In genomic region chr2:170155022-170155722, GRCh38 we compare ENCODE assay signal across 11 cellular contexts. TPM values are rescaled to one million over a fixed set of nuclear protein-coding genes. Genes with fewer than 3 reads are reported as not detected.
DNase-seq lines count a peak whose midpoint lies in the region; ATAC-seq, FAIRE-seq and TF ChIP-seq lines count a peak whose summit lies in the region.
"Had no signal": no experiment of that assay in that cellular context is flagged by ENCODE, and none has a peak within 500 bp of the region (broad histone marks: within the 10 kb centered on the region; RNA-seq: fewer than 3 reads in every experiment).

No MANE protein-coding gene starts in this region.

- no peak for TF ChIP-seq CTCF in mammary epithelial cell (conservative IDR thresholded peaks at IDR 0.05 in 1 of 2, IDR thresholded peaks at IDR 0.05 in 1 of 2; ENCODE audit: extremely low read depth in 1 of 2, insufficient read depth in 1 of 2, low read depth in 1 of 2, low read length in 2 of 2)

- DNase-seq in GM12891 (ENCODE audit: insufficient read length, low spot score) (no peak), SK-N-MC (ENCODE audit: low read depth, low spot score) (peak; percentile 58), left kidney (ENCODE audit: low read depth, low spot score) (peak; percentile 18), SIG-M5 (lab: John Stamatoyannopoulos, UW) (no peak), activated gamma-delta T cell treated with Interleukin-2 at 50 U/mL for 16 hours (no peak), mammary epithelial cell (no peak), cortex of kidney (lab: John Stamatoyannopoulos, UW) (no peak)
- DNase-seq: activated naive CD8-positive, alpha-beta T cell treated with anti-CD3 and anti-CD28 coated beads, Interleukin-2, amount 10 ng/mL, durations not matched to agents 7 days and 5 days; spleen had no signal

- CTCF ChIA-PET in mammary epithelial cell (lab: Charles Lee; ENCODE audit: low non-redundant PET) = no interaction called here

- WGBS in mammary epithelial cell (ENCODE audit: low coverage, missing lambda C conversion rate) = 61% methylated on average over 8 of the region's 8 CpGs

- no peak for TF ChIP-seq POLR2A in GM12891 (IDR thresholded peaks at IDR 0.05; ENCODE audit: low read depth, low read length)

- H3K4me3 ChIP-seq in SK-N-MC (peak overlapping the region; percentile 15; the same call in 1 of the 2 replicates), mammary epithelial cell (replicated peaks in 1 of 3; ENCODE audit: insufficient read depth in 1 of 3, low read depth in 2 of 3, low read length in 3 of 3) (no peak overlapping the region)
- H3K4me3 ChIP-seq: spleen had no signal

- H3K4me1 ChIP-seq in mammary epithelial cell (ENCODE audit: insufficient read depth, low read length) = peaks cover 5% of the 10 kb centered on the region

- H3K27me3 ChIP-seq in mammary epithelial cell (ENCODE audit: insufficient read depth, low read length) = no peaks in the 10 kb centered on the region
- H3K27me3 ChIP-seq: spleen had no signal

- ATAC-seq in HG02798 (IDR thresholded peaks at IDR 0.05; ENCODE audit: poor library complexity, unreplicated experiment) = peak; percentile 50

- H3K9ac ChIP-seq in SK-N-MC (ENCODE audit: insufficient read length) (no peak overlapping the region), mammary epithelial cell (ENCODE audit: insufficient read depth, low read length) (no peak overlapping the region)

- dilution Hi-C loops in mammary epithelial cell (cut with HindIII; ENCODE audit: low sequenced_read_pairs) = no loop called here

- H3K79me2 ChIP-seq in mammary epithelial cell (ENCODE audit: insufficient read depth, low read length) = no peaks in the 10 kb centered on the region

- H3K27ac ChIP-seq in SK-N-MC (no peak overlapping the region), mammary epithelial cell (ENCODE audit: insufficient read depth, low read depth, low read length) (no peak overlapping the region)
- H3K27ac ChIP-seq: HL-60, spleen had no signal

- no TSS peak for BruUV-seq in mammary epithelial cell (replicated peaks; lab: Mats Ljungman, UMichigan)

- no peaks in the 10 kb centered on the region for H4K20me1 ChIP-seq in mammary epithelial cell (ENCODE audit: insufficient read depth, low read length)

- H3K4me2 ChIP-seq in mammary epithelial cell (ENCODE audit: insufficient read depth, low read depth, low read length) = no peak overlapping the region

- no peak for FAIRE-seq in GM12891 (lab: Jason Lieb, UNC)

- H2AFZ ChIP-seq in mammary epithelial cell (ENCODE audit: low read depth, low read length) = no peak overlapping the region

- H3K9me3 ChIP-seq in SK-N-MC (ENCODE audit: low read depth, low read length) (no peaks in the 10 kb centered on the region), mammary epithelial cell (replicated peaks; ENCODE audit: insufficient read depth, low read length) (no peaks in the 10 kb centered on the region)
- H3K9me3 ChIP-seq: spleen had no signal

- H3K36me3 ChIP-seq in SK-N-MC (ENCODE audit: insufficient read depth, low read length) = no peaks in the 10 kb centered on the region
- H3K36me3 ChIP-seq in mammary epithelial cell (ENCODE audit: insufficient read depth, low read length) = no peaks in the 10 kb centered on the region
- H3K36me3 ChIP-seq: spleen had no signal

- intact Hi-C loops in mammary epithelial cell (cut with micrococcal nuclease) = no loop called here

- in situ Hi-C loops in mammary epithelial cell (cut with MboI; ENCODE audit: low sequenced_read_pairs in 2 of 2) = no loop called here

TF ChIP-seq in GM12891, 5 proteins besides CTCF, POLR2A, EP300 and RAD21:
- TF ChIP-seq PAX5 (IDR thresholded peaks at IDR 0.05; ENCODE audit: insufficient read depth, low read length, severe bottlenecking) (no peak), POU2F2 (IDR thresholded peaks at IDR 0.05; ENCODE audit: low read depth, low read length) (no peak), POLR2AphosphoS5 (IDR thresholded peaks at IDR 0.05; ENCODE audit: low read depth, low read length) (no peak), TAF1 (IDR thresholded peaks at IDR 0.05; ENCODE audit: low read depth, low read length) (no peak), SPI1 (IDR thresholded peaks at IDR 0.05; ENCODE audit: low read depth, low read length) (peak; percentile 98)

RNA-seq across cellular contexts. Expression of gene MYO3B, which starts 22.8 kb away (rescaled TPM):
- polyA plus RNA-seq in GM12891 (2012; ENCODE audit: low read depth, missing spikeins) = 0.83 TPM
- total RNA-seq in mammary epithelial cell = under 1 TPM in 1 of 2 donors, not detected in 1; 0.24 TPM
- polyA plus RNA-seq in mammary epithelial cell = 0.15 TPM
- not detected for polyA minus RNA-seq in mammary epithelial cell

Comparison
In these comparisons a context has a peak if more than half of its experiments do, and no peak if none do; other contexts are left out.
1. DNase-seq: peak in SK-N-MC (single experiment) and left kidney (single experiment); none in GM12891 (single experiment), SIG-M5 (single experiment), activated gamma-delta T cell treated with Interleukin-2 at 50 U/mL for 16 hours (single experiment), mammary epithelial cell (single experiment) and cortex of kidney (single experiment).